8 cellular contexts compared by ENCODE assay signal in the genomic region with DNA sequence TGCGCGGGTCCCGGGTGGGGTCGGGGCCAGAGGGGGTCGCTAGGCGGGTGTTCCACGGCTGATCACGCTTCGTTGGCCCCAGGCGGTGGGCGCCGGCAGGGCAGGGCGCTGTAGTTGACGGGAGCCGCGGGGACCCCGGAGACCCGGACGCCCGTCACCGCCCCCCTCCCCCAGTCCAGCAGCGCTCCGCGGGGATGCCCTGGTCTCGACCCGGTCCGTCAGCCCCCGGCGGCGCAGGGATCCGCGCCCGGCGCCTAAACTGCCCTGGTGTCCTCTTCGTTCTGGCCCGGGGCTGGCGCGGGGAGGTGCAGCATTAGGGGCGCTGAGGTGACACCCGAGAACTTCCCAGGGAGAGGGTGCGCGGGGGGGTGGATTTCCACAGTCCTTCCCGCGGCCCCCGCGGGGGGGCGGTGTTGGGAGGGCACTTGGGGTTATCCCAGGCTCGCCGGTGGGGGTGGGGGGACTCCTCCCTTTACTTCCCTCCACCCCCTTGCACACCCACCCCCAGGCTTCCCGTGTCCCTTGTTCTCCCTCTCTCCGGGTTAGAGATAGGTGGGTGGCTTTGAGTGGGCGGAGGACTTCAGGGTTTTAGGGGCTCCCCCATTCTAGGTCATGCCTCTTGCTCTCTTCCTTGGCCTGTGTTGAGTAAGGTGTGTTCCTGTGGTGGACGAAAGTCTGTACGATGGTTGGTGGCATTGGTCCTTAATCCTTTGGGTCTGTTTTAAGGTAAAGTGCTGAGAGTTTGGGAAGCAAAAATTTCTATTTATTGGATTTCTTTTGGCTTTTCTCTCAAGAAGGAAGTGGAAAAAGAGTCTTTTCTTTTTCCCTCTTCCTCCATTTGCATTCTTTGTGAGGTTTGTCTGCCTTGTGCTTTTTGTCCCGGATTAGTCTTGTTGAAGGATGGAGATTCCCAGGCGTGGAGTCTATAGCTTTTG.
DNase-seq lines count a peak whose midpoint lies in the region; ATAC-seq lines count a peak whose summit lies in the region.

No MANE protein-coding gene starts in this region.

- peak; percentile 88 for DNase-seq in GM03348 (ENCODE audit: low spot score)
- peak; percentile 55 for DNase-seq in HCEC 1CT
- DNase-seq in NCI-H1105 treated with DMSO at 0.1 percent for 48 hours (lab: John Stamatoyannopoulos, UW): peak; percentile 55
- peak; percentile 77 for DNase-seq in activated CD4-positive, CD25-positive, alpha-beta regulatory T cell treated with anti-CD3 and anti-CD28 coated beads, Interleukin-2, amount 50 U/mL, for 72 hours
- peak; percentile 44 for DNase-seq in cerebellar cortex (ENCODE audit: low spot score)
- DNase-seq in stimulated activated CD4-positive, alpha-beta T cell treated with anti-CD3 and anti-CD28 coated beads, Interleukin-1b, Interleukin-23, amount 100 ng/mL, for 4 hours (ENCODE audit: low read depth in 2 of 2): peak; percentile 70

- H3K27ac ChIP-seq in layer of hippocampus (ENCODE audit: low read depth, low read length): peak overlapping the region; percentile 93

- no peaks in the 10 kb centered on the region for H3K27me3 ChIP-seq in layer of hippocampus (ENCODE audit: control insufficient read depth, insufficient read depth, low read length)

- ATAC-seq in GM21423 (IDR thresholded peaks at IDR 0.05; ENCODE audit: unreplicated experiment): no peak
